Comparison of ENCODE assay signal across 25 cellular contexts in the genomic region with DNA sequence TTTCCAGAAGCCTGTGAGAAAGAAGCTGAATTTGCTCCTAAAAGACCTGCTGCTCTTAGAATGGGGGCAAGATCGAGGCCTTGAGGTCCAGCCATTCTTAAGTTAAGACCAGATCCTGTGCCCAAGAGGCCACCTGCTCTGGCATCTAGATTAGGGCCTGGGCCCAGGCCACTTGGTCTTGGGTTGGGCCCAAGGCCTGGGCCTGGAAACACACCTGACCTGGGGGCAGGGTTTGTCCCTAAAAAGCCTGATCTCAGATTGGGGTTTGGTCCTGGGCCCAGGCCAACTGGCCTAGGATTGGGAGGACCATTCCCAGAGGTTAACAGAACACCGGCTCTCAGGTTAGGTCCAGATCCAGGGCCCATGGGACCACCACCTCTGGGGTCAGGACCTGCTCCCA. TPM values are rescaled to one million over a fixed set of nuclear protein-coding genes. Genes with fewer than 3 reads are reported as not detected.
DNase-seq lines count a peak whose midpoint lies in the region; ATAC-seq and TF ChIP-seq lines count a peak whose summit lies in the region.
"Had no signal": no experiment of that assay in that cellular context is flagged by ENCODE, and none has a peak within 500 bp of the region (broad histone marks: within the 10 kb centered on the region; RNA-seq: fewer than 3 reads in every experiment).

No MANE protein-coding gene starts in this region.

- H3K9ac ChIP-seq in liver (ENCODE audit: low read depth in 1 of 2, low read length in 2 of 2) = no peak overlapping the region
- H3K9ac ChIP-seq: BLaER1 treated with 17β-estradiol and CSF1 and Interleukin-3, amounts not matched to agents 10 nM and 100 nM had no signal

- TF ChIP-seq RAD21 in liver (IDR thresholded peaks at IDR 0.05) = no peak

- H3K4me3 ChIP-seq in liver (ENCODE audit: low read depth in 1 of 3, low read length in 3 of 3) = no peak overlapping the region
- H3K4me3 ChIP-seq in thyroid gland (replicated peaks in 1 of 3) = no peak overlapping the region
- H3K4me3 ChIP-seq: A549; BLaER1 treated with 17β-estradiol and CSF1 and Interleukin-3, amounts not matched to agents 10 nM and 100 nM; GM12878; HAP-1 had no signal

- H3K27ac ChIP-seq in liver (ENCODE audit: low read depth in 1 of 2, low read length in 2 of 2) (peak overlapping the region; percentile 7 to 11), thyroid gland (peak overlapping the region in 2 of 3 donors; percentile 4 to 24)
- H3K27ac ChIP-seq: A549; BLaER1 treated with 17β-estradiol and CSF1 and Interleukin-3, amounts not matched to agents 10 nM and 100 nM had no signal

- H3K36me3 ChIP-seq in liver (ENCODE audit: control insufficient read depth in 4 of 4, insufficient read depth in 3 of 4, low read depth in 1 of 4, low read length in 3 of 4) = peaks cover 6 to 22% (median 9%) of the 10 kb centered on the region in 4 donors
- peaks cover 27 to 42% of the 10 kb centered on the region in 2 donors for H3K36me3 ChIP-seq in thyroid gland

- H3K4me3 Mint-ChIP-seq in glutamatergic neuron (ENCODE audit: unreplicated experiment) = no peak overlapping the region
- H3K4me3 Mint-ChIP-seq: CD14-positive monocyte; CD4-positive, alpha-beta T cell; CD8-positive, alpha-beta memory T cell; HFFc6 had no signal

- peaks cover 17 to 26% (median 22%) of the 10 kb centered on the region in 4 donors for H3K4me1 ChIP-seq in liver (ENCODE audit: control insufficient read depth in 4 of 4, insufficient read depth in 4 of 4, low read length in 3 of 4)
- peaks cover 0 to 18% of the 10 kb centered on the region in 2 donors for H3K4me1 ChIP-seq in thyroid gland
- H3K4me1 ChIP-seq: A549, BE2C, HAP-1 had no signal

- no peak overlapping the region for H3K27ac Mint-ChIP-seq in glutamatergic neuron (ENCODE audit: unreplicated experiment)
- H3K27ac Mint-ChIP-seq: CD14-positive monocyte; CD4-positive, alpha-beta T cell; HFFc6 had no signal

- peaks cover 4% of the 10 kb centered on the region for H3K9me3 Mint-ChIP-seq in glutamatergic neuron (ENCODE audit: unreplicated experiment)
- H3K9me3 Mint-ChIP-seq: CD4-positive, alpha-beta T cell; CD8-positive, alpha-beta memory T cell; HFFc6 had no signal

- WGBS in liver = 77% methylated on average over 2 of the region's 2 CpGs
- 94% methylated on average over 2 of the region's 2 CpGs; no CpG with 5 or more reads in 1 of the 2 donors for WGBS in thyroid gland, 2 donors

- H3K4me1 Mint-ChIP-seq in glutamatergic neuron (ENCODE audit: low read depth, unreplicated experiment) = no peaks in the 10 kb centered on the region

- no peak for TF ChIP-seq POLR2A in thyroid gland (IDR thresholded peaks at IDR 0.05)

- peaks cover 9% of the 10 kb centered on the region for H3K36me3 Mint-ChIP-seq in glutamatergic neuron (ENCODE audit: unreplicated experiment)

- H3K9me3 ChIP-seq in liver (ENCODE audit: control insufficient read depth in 4 of 4, low read length in 3 of 4) (no peaks in the 10 kb centered on the region), thyroid gland (no peaks in the 10 kb centered on the region)
- H3K9me3 ChIP-seq: A549; BE2C; BLaER1 treated with 17β-estradiol and CSF1 and Interleukin-3, amounts not matched to agents 10 nM and 100 nM; HAP-1 had no signal

- ATAC-seq in esophagus mucosa = peak; percentile 10
- no peak for ATAC-seq in GM21737 (IDR thresholded peaks at IDR 0.05; ENCODE audit: unreplicated experiment)
- ATAC-seq: GM12878 had no signal

- TF ChIP-seq CTCF in liver (IDR thresholded peaks at IDR 0.05; ENCODE audit: low read depth, low read length, missing input control) (no peak), thyroid gland (IDR thresholded peaks at IDR 0.05) (no peak), glutamatergic neuron (IDR thresholded peaks at IDR 0.05; ENCODE audit: partially characterized antibody, unreplicated experiment) (no peak)

- peak; percentile 66 for DNase-seq in posterior vena cava (ENCODE audit: low spot score)
- no peak for DNase-seq in thyroid gland
- DNase-seq in NCI-H2227 (lab: John Stamatoyannopoulos, UW; ENCODE audit: unreplicated experiment) = no peak
- DNase-seq in glutamatergic neuron = no peak
- DNase-seq in stimulated activated CD4-positive, alpha-beta T cell treated with anti-CD3 and anti-CD28 coated beads, Interleukin-4, amount 100 ng/mL, for 4 hours = no peak
- DNase-seq: 8988T; ACHN; AML-193; BE2C; CD4-positive, alpha-beta T cell; CD8-positive, alpha-beta memory T cell; DMS 273 treated with DMSO at 0.1 percent for 48 hours; DMS79; EL; GDM1; GOT3; HFFc6 had no signal

- intact Hi-C loops in posterior vena cava (cut with DNase I) (loop anchor here (10.0 kb wide), 2 partner anchors 215 to 265 kb away; no protein-coding TSS in a partner anchor), thyroid gland (cut with DNase I) (no loop called here)

- H3K27me3 Mint-ChIP-seq in glutamatergic neuron (ENCODE audit: unreplicated experiment) = no peaks in the 10 kb centered on the region
- H3K27me3 Mint-ChIP-seq: CD4-positive, alpha-beta T cell; CD8-positive, alpha-beta memory T cell had no signal

- no peaks in the 10 kb centered on the region for H3K27me3 ChIP-seq in liver (ENCODE audit: control insufficient read depth in 4 of 4, insufficient read depth in 4 of 4, low read length in 3 of 4)
- H3K27me3 ChIP-seq in thyroid gland = no peaks in the 10 kb centered on the region
- H3K27me3 ChIP-seq: BE2C; BLaER1 treated with 17β-estradiol and CSF1 and Interleukin-3, amounts not matched to agents 10 nM and 100 nM had no signal

TF ChIP-seq in liver, 16 proteins besides CTCF, POLR2A, EP300 and RAD21 (continues in another document):
- TF ChIP-seq FOXA2 (IDR thresholded peaks at IDR 0.05) (no peak), SP1 (IDR thresholded peaks at IDR 0.05) (no peak), YY1 (IDR thresholded peaks at IDR 0.05) (no peak), NR2F2 (IDR thresholded peaks at IDR 0.05) (no peak), JUND (IDR thresholded peaks at IDR 0.05) (no peak), FOXA1 (IDR thresholded peaks at IDR 0.05) (no peak), GABPA (IDR thresholded peaks at IDR 0.05 in 1 of 2, conservative IDR thresholded peaks at IDR 0.05 in 1 of 2) (no peak), EGR1 (IDR thresholded peaks at IDR 0.05; ENCODE audit: low read depth in 2 of 2) (no peak), RXRA (IDR thresholded peaks at IDR 0.05) (no peak), HNF4G (IDR thresholded peaks at IDR 0.05) (no peak)
- TF ChIP-seq, protein P1, sequence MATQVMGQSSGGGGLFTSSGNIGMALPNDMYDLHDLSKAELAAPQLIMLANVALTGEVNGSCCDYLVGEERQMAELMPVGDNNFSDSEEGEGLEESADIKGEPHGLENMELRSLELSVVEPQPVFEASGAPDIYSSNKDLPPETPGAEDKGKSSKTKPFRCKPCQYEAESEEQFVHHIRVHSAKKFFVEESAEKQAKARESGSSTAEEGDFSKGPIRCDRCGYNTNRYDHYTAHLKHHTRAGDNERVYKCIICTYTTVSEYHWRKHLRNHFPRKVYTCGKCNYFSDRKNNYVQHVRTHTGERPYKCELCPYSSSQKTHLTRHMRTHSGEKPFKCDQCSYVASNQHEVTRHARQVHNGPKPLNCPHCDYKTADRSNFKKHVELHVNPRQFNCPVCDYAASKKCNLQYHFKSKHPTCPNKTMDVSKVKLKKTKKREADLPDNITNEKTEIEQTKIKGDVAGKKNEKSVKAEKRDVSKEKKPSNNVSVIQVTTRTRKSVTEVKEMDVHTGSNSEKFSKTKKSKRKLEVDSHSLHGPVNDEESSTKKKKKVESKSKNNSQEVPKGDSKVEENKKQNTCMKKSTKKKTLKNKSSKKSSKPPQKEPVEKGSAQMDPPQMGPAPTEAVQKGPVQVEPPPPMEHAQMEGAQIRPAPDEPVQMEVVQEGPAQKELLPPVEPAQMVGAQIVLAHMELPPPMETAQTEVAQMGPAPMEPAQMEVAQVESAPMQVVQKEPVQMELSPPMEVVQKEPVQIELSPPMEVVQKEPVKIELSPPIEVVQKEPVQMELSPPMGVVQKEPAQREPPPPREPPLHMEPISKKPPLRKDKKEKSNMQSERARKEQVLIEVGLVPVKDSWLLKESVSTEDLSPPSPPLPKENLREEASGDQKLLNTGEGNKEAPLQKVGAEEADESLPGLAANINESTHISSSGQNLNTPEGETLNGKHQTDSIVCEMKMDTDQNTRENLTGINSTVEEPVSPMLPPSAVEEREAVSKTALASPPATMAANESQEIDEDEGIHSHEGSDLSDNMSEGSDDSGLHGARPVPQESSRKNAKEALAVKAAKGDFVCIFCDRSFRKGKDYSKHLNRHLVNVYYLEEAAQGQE (IDR thresholded peaks at IDR 0.05) = no peak
- TF ChIP-seq, protein P2, sequence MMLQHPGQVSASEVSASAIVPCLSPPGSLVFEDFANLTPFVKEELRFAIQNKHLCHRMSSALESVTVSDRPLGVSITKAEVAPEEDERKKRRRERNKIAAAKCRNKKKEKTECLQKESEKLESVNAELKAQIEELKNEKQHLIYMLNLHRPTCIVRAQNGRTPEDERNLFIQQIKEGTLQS (IDR thresholded peaks at IDR 0.05) = no peak
- TF ChIP-seq, protein P3, sequence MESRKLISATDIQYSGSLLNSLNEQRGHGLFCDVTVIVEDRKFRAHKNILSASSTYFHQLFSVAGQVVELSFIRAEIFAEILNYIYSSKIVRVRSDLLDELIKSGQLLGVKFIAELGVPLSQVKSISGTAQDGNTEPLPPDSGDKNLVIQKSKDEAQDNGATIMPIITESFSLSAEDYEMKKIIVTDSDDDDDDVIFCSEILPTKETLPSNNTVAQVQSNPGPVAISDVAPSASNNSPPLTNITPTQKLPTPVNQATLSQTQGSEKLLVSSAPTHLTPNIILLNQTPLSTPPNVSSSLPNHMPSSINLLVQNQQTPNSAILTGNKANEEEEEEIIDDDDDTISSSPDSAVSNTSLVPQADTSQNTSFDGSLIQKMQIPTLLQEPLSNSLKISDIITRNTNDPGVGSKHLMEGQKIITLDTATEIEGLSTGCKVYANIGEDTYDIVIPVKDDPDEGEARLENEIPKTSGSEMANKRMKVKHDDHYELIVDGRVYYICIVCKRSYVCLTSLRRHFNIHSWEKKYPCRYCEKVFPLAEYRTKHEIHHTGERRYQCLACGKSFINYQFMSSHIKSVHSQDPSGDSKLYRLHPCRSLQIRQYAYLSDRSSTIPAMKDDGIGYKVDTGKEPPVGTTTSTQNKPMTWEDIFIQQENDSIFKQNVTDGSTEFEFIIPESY (IDR thresholded peaks at IDR 0.05) = no peak

RNA-seq across cellular contexts. Expression of a gene that starts 12.9 kb away (rescaled TPM):
- total RNA-seq in esophagus mucosa (89.6 TPM), liver (10 to 100 TPM; 52.0 to 56.9 TPM), posterior vena cava (10 to 100 TPM; 55.0 to 67.0 TPM), thyroid gland (100 to 1,000 TPM in 3 of 4 donors, 10 to 100 TPM in 1; 95.8 to 124 (median 104) TPM), glutamatergic neuron (ENCODE audit: unreplicated experiment) (116 TPM)
- polyA plus RNA-seq in liver = 10 to 100 TPM; 15.2 to 51.1 TPM

RNA-seq across cellular contexts. Expression of a gene that starts 12.9 kb away (rescaled TPM):
- 30.2 TPM for total RNA-seq in esophagus mucosa
- 10 to 100 TPM; 11.3 to 13.8 TPM for total RNA-seq in liver
- polyA plus RNA-seq in liver = 10 to 100 TPM; 11.9 to 12.9 TPM
- total RNA-seq in posterior vena cava = 10 to 100 TPM; 32.8 to 36.9 TPM
- 10 to 100 TPM; 22.4 to 33.1 (median 24.1) TPM for total RNA-seq in thyroid gland
- 70.7 TPM for total RNA-seq in glutamatergic neuron (ENCODE audit: unreplicated experiment)

RNA-seq across cellular contexts. Expression of a gene that starts 14.1 kb away (rescaled TPM):
- total RNA-seq in esophagus mucosa = 72.2 TPM
- total RNA-seq in liver = under 1 TPM; 0.09 to 0.75 TPM
- polyA plus RNA-seq in liver = under 1 TPM; 0.19 to 0.32 TPM
- 1 to 10 TPM in 1 of 2 donors, under 1 TPM in 1; 0.88 to 1.3 TPM for total RNA-seq in posterior vena cava
- 1 to 10 TPM; 3.5 to 9.1 (median 7.5) TPM for total RNA-seq in thyroid gland
- 0.42 TPM for total RNA-seq in glutamatergic neuron (ENCODE audit: unreplicated experiment)
- polyA plus RNA-seq: CD14-positive monocyte had no signal
